In the genomic region with DNA sequence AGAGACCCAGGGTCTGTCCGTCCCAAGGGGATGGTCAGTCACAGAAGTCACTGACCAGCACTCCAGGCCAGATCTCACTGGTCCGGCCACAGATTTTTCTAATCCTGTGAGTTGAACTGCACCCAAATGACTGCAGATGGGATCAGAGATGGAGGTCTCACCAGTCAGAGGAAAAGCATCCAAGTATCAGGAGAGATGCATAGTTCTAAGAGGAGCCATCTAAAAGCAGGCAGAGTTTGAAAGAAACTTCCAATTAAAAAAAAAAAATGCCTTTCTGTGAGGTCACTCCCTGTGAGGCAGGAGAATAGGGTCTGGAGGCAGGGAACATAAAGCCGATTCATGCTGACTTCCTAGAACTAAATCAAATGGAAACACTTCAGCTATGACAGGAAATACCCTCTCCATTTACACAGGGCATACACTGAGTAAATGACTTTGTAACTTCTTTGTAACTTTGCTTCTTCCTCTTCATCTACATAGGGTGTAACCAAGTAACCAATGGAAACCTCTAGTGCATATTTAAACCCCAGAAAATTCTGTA, we compare ENCODE assay signal across 8 cellular contexts.
DNase-seq lines count a peak whose midpoint lies in the region; ATAC-seq and TF ChIP-seq lines count a peak whose summit lies in the region.
"Had no signal": no experiment of that assay in that cellular context is flagged by ENCODE, and none has a peak within 500 bp of the region (broad histone marks: within the 10 kb centered on the region; RNA-seq: fewer than 3 reads in every experiment).

No MANE protein-coding gene starts in this region.

- peaks cover 11% of the 10 kb centered on the region; the same call in 2 of the 3 replicates for H3K36me3 Mint-ChIP-seq in GM23338 (ENCODE audit: low read depth)
- H3K36me3 Mint-ChIP-seq in stimulated activated effector memory CD8-positive, alpha-beta T cell treated with anti-CD3 and anti-CD28 coated beads, Interleukin-12 subunit alpha, Interleukin-12 subunit beta, amount 100 ng/mL, for 72 hours, result no peaks in the 10 kb centered on the region

- no peaks in the 10 kb centered on the region for H3K36me3 ChIP-seq in GM23338 (ENCODE audit: insufficient read depth)
- H3K36me3 ChIP-seq in aorta (ENCODE audit: control insufficient read depth in 1 of 2, insufficient read depth in 2 of 2, low read length in 1 of 2), result no peaks in the 10 kb centered on the region

- H3K27me3 ChIP-seq in GM23338 (ENCODE audit: insufficient read depth) (no peaks in the 10 kb centered on the region), aorta (ENCODE audit: control insufficient read depth in 1 of 2, insufficient read depth in 2 of 2, low read length in 1 of 2) (no peaks in the 10 kb centered on the region)

- H3K9me3 Mint-ChIP-seq in GM23338, result peaks cover 4% of the 10 kb centered on the region; the same call in 1 of the 3 replicates
- H3K9me3 Mint-ChIP-seq in stimulated activated effector memory CD8-positive, alpha-beta T cell treated with anti-CD3 and anti-CD28 coated beads, Interleukin-12 subunit alpha, Interleukin-12 subunit beta, amount 100 ng/mL, for 72 hours, result no peaks in the 10 kb centered on the region

- H3F3A ChIP-seq in GM23338 (replicated peaks; ENCODE audit: low read depth), result no peaks in the 10 kb centered on the region

- no peak for DNase-seq in GM23338 (ENCODE audit: low spot score)
- peak; percentile 85 for DNase-seq in RPMI7951 (ENCODE audit: low read depth)
- peak; percentile 47 for DNase-seq in fibroblast of the conjunctiva (ENCODE audit: low read depth)
- DNase-seq in retinal pigment epithelial cell (ENCODE audit: low read depth), result peak; percentile 52
- DNase-seq in stimulated activated effector memory CD8-positive, alpha-beta T cell treated with anti-CD3 and anti-CD28 coated beads, Interleukin-12 subunit alpha, Interleukin-12 subunit beta, amount 100 ng/mL, for 72 hours (ENCODE audit: low spot score in 2 of 2), result no peak
- DNase-seq in aorta, result no peak
- DNase-seq: KBM-7 had no signal

- intact Hi-C loops in aorta (cut with DNase I), result no loop called here

- WGBS in aorta, 2 donors, result 44 to 53% methylated on average over 3 of the region's 3 CpGs

- TF ChIP-seq CTCF in GM23338 (conservative IDR thresholded peaks at IDR 0.05; ENCODE audit: low read depth in 2 of 2) (no peak), retinal pigment epithelial cell (conservative IDR thresholded peaks at IDR 0.05; ENCODE audit: low read depth, low read length) (no peak)

- H3K27ac ChIP-seq in GM23338 (ENCODE audit: low read depth) (no peak overlapping the region), aorta (ENCODE audit: low read depth in 1 of 2, low read length in 2 of 2) (no peak overlapping the region)

- ATAC-seq in GM23338 (no peak), HG02678 (IDR thresholded peaks at IDR 0.05; ENCODE audit: unreplicated experiment) (no peak), aorta (ENCODE audit: low FRiP score) (no peak)
- no peak for ATAC-seq in stimulated activated effector memory CD8-positive, alpha-beta T cell treated with anti-CD3 and anti-CD28 coated beads, Interleukin-12 subunit alpha, Interleukin-12 subunit beta, amount 100 ng/mL, for 72 hours

- peaks cover 7% of the 10 kb centered on the region for H3K27me3 Mint-ChIP-seq in GM23338 (ENCODE audit: insufficient read depth, low read depth, poor library complexity)

- H2AFZ ChIP-seq in GM23338, result no peak overlapping the region

- no peaks in the 10 kb centered on the region for H3K9me2 ChIP-seq in GM23338 (ENCODE audit: insufficient read depth)

- no peaks in the 10 kb centered on the region for H3K9me3 ChIP-seq in aorta (ENCODE audit: control insufficient read depth, low read length)

- no peaks in the 10 kb centered on the region for H3K79me2 ChIP-seq in GM23338 (replicated peaks; ENCODE audit: insufficient read depth)

- H4K20me1 ChIP-seq in GM23338 (replicated peaks; ENCODE audit: insufficient read depth), result no peaks in the 10 kb centered on the region

- H3K4me3 Mint-ChIP-seq in GM23338, result no peak overlapping the region; the same call in 2 of the 3 replicates
- no peak overlapping the region for H3K4me3 Mint-ChIP-seq in stimulated activated effector memory CD8-positive, alpha-beta T cell treated with anti-CD3 and anti-CD28 coated beads, Interleukin-12 subunit alpha, Interleukin-12 subunit beta, amount 100 ng/mL, for 72 hours

- H3K4me1 ChIP-seq in GM23338 (ENCODE audit: insufficient read depth) (peaks cover 20% of the 10 kb centered on the region), aorta (ENCODE audit: control insufficient read depth in 1 of 2, insufficient read depth in 2 of 2, low read length in 2 of 2) (peaks cover 0 to 7% of the 10 kb centered on the region in 2 donors)

- H3K4me3 ChIP-seq in GM23338 (peak overlapping the region; percentile 50), retinal pigment epithelial cell (ENCODE audit: low read length) (no peak overlapping the region), aorta (ENCODE audit: low read length in 2 of 2) (no peak overlapping the region)

- H3K27ac Mint-ChIP-seq in GM23338, result no peak overlapping the region
- H3K27ac Mint-ChIP-seq in stimulated activated effector memory CD8-positive, alpha-beta T cell treated with anti-CD3 and anti-CD28 coated beads, Interleukin-12 subunit alpha, Interleukin-12 subunit beta, amount 100 ng/mL, for 72 hours, result no peak overlapping the region

- peak overlapping the region; percentile 78 for H3K4me2 ChIP-seq in GM23338

- H3K4me1 Mint-ChIP-seq in GM23338, result peaks cover 28% of the 10 kb centered on the region
- no peaks in the 10 kb centered on the region for H3K4me1 Mint-ChIP-seq in stimulated activated effector memory CD8-positive, alpha-beta T cell treated with anti-CD3 and anti-CD28 coated beads, Interleukin-12 subunit alpha, Interleukin-12 subunit beta, amount 100 ng/mL, for 72 hours

TF ChIP-seq in GM23338, 12 proteins besides CTCF, POLR2A, EP300 and RAD21 (continues in another document):
- TF ChIP-seq CREB1 (CRISPR knock-in tag; IDR thresholded peaks at IDR 0.05; ENCODE audit: low read depth) (no peak), JUNB (IDR thresholded peaks at IDR 0.05; ENCODE audit: unreplicated experiment) (no peak), NANOG (IDR thresholded peaks at IDR 0.05; ENCODE audit: borderline replicate concordance) (no peak), EZH2 (IDR thresholded peaks at IDR 0.05; ENCODE audit: low read depth, unreplicated experiment) (no peak)
- TF ChIP-seq, protein P1, sequence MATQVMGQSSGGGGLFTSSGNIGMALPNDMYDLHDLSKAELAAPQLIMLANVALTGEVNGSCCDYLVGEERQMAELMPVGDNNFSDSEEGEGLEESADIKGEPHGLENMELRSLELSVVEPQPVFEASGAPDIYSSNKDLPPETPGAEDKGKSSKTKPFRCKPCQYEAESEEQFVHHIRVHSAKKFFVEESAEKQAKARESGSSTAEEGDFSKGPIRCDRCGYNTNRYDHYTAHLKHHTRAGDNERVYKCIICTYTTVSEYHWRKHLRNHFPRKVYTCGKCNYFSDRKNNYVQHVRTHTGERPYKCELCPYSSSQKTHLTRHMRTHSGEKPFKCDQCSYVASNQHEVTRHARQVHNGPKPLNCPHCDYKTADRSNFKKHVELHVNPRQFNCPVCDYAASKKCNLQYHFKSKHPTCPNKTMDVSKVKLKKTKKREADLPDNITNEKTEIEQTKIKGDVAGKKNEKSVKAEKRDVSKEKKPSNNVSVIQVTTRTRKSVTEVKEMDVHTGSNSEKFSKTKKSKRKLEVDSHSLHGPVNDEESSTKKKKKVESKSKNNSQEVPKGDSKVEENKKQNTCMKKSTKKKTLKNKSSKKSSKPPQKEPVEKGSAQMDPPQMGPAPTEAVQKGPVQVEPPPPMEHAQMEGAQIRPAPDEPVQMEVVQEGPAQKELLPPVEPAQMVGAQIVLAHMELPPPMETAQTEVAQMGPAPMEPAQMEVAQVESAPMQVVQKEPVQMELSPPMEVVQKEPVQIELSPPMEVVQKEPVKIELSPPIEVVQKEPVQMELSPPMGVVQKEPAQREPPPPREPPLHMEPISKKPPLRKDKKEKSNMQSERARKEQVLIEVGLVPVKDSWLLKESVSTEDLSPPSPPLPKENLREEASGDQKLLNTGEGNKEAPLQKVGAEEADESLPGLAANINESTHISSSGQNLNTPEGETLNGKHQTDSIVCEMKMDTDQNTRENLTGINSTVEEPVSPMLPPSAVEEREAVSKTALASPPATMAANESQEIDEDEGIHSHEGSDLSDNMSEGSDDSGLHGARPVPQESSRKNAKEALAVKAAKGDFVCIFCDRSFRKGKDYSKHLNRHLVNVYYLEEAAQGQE (IDR thresholded peaks at IDR 0.05; ENCODE audit: unreplicated experiment), result no peak

Comparison
In these comparisons a context has a peak if more than half of its experiments do, and no peak if none do; other contexts are left out.
1. DNase-seq: peak in RPMI7951 (single experiment), fibroblast of the conjunctiva (single experiment) and retinal pigment epithelial cell (single experiment); none in GM23338 (single experiment), stimulated activated effector memory CD8-positive, alpha-beta T cell treated with anti-CD3 and anti-CD28 coated beads, Interleukin-12 subunit alpha, Interleukin-12 subunit beta, amount 100 ng/mL, for 72 hours (0 of 2) and aorta (0 of 2).